8 cellular contexts compared by ENCODE assay signal in the genomic region with DNA sequence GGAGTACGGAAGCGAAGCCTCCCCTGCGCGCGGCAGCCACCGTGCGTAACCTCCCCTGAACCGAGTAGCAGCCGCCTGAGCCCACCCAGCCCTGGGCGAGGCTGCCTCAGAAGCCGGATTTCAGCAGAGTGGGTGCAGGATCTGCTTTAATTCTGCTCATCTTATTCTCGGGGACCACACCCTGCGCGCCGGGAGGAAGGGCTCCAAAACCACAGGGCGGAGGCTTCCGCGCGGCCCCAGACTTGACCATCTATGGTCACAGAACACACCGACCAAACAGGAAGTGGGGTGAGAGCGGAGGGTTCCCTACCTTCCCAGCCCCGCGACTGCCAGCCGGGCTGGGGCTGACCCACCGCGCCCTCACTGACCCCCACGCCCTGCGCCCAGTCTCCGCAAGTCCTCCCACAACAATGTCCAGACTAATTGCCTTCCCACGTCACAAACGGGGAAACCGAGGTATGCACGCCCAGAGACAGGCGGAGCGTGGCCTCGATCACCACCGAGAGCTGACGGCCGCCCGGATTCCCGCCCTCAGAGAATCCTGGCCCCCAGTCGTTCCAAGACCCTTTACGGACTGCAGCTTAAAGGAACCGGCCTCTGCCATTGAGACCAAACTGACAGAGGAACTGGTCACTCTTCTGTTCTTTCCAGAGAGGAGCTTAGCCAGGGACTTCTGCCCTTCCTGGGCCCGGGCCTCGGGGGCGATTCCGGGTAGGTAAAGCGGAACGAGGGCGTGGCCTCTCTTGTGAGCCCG. TPM values are rescaled to one million over a fixed set of nuclear protein-coding genes. Genes with fewer than 3 reads are reported as not detected.
DNase-seq lines count a peak whose midpoint lies in the region; ATAC-seq and TF ChIP-seq lines count a peak whose summit lies in the region.

No MANE protein-coding gene starts in this region.

- H3K36me3 Mint-ChIP-seq in activated CD4-positive, alpha-beta T cell treated with anti-CD3 and anti-CD28 coated beads for 36 hours (ENCODE audit: low read depth): peaks cover 32% of the 10 kb centered on the region

- H3K4me3 Mint-ChIP-seq in activated CD4-positive, alpha-beta T cell treated with anti-CD3 and anti-CD28 coated beads for 36 hours: peak overlapping the region; percentile 99

- no peak for TF ChIP-seq CTCF in AG09319 (IDR thresholded peaks at IDR 0.05; ENCODE audit: low read depth, low read length)
- no peak for TF ChIP-seq CTCF in choroid plexus epithelial cell (conservative IDR thresholded peaks at IDR 0.05; ENCODE audit: low read depth, low read length)

- no peaks in the 10 kb centered on the region for H3K9me3 Mint-ChIP-seq in activated CD4-positive, alpha-beta T cell treated with anti-CD3 and anti-CD28 coated beads for 36 hours (ENCODE audit: low read depth)

- H3K27me3 Mint-ChIP-seq in activated CD4-positive, alpha-beta T cell treated with anti-CD3 and anti-CD28 coated beads for 36 hours: no peaks in the 10 kb centered on the region

- intact Hi-C loops in activated CD4-positive, alpha-beta T cell treated with anti-CD3 and anti-CD28 coated beads for 36 hours (cut with DNase I, micrococcal nuclease): loop anchor here (1.0 to 10.0 kb wide), 13 partner anchors 19 to 822 kb away; a partner anchor contains a TSS

- DNase-seq in AG09319 (ENCODE audit: extremely low read depth, low read depth): peak; percentile 79
- peak; percentile 48 for DNase-seq in NCI-H2196 treated with DMSO at 0.1 percent for 48 hours (lab: John Stamatoyannopoulos, UW; ENCODE audit: unreplicated experiment)
- DNase-seq in activated CD4-positive, alpha-beta T cell treated with anti-CD3 and anti-CD28 coated beads for 36 hours: peak; percentile 81
- DNase-seq in choroid plexus epithelial cell (ENCODE audit: low read depth): peak; percentile 90
- DNase-seq in left lobe of liver (ENCODE audit: low spot score): peak; percentile 82
- peak; percentile 50 to 63 for DNase-seq in stimulated activated CD4-positive, alpha-beta T cell treated with anti-CD3 and anti-CD28 coated beads, Interleukin-4, amount 100 ng/mL, for 4 hours

- CTCF ChIA-PET in activated CD4-positive, alpha-beta T cell treated with anti-CD3 and anti-CD28 coated beads for 36 hours (lab: Charles Lee): interaction anchor here (0.5 to 1.8 kb wide), 7 partner anchors 9 to 742 kb away, joined by 3 to 6 read pairs (median 4); no protein-coding TSS in a partner anchor

- POLR2A ChIA-PET in activated CD4-positive, alpha-beta T cell treated with anti-CD3 and anti-CD28 coated beads for 36 hours (lab: Charles Lee): interaction anchor here (0.6 to 0.9 kb wide), 3 partner anchors 10 to 401 kb away, joined by 3 to 7 read pairs (median 6); a partner anchor contains a TSS

- H3K4me3 ChIP-seq in choroid plexus epithelial cell (ENCODE audit: low read depth, low read length): peak overlapping the region; percentile 84

- H3K4me1 Mint-ChIP-seq in activated CD4-positive, alpha-beta T cell treated with anti-CD3 and anti-CD28 coated beads for 36 hours: peaks cover 54% of the 10 kb centered on the region

- ATAC-seq in GM18867 (IDR thresholded peaks at IDR 0.05; ENCODE audit: unreplicated experiment): peak; percentile 57
- ATAC-seq in HG03066 (IDR thresholded peaks at IDR 0.05; ENCODE audit: low read depth, unreplicated experiment): peak; percentile 67
- peak; percentile 44 for ATAC-seq in activated CD4-positive, alpha-beta T cell treated with anti-CD3 and anti-CD28 coated beads for 36 hours
- ATAC-seq in left lobe of liver: peak; percentile 59

- H3K27ac Mint-ChIP-seq in activated CD4-positive, alpha-beta T cell treated with anti-CD3 and anti-CD28 coated beads for 36 hours: peak overlapping the region; percentile 99

RNA-seq across cellular contexts. Expression of a gene that starts 0.6 kb away (rescaled TPM):
- total RNA-seq in activated CD4-positive, alpha-beta T cell treated with anti-CD3 and anti-CD28 coated beads for 36 hours: 100 to 1,000 TPM; 527 to 553 TPM
- 98.9 TPM for total RNA-seq in left lobe of liver

RNA-seq across cellular contexts. Expression of a gene that starts 57.1 kb away (rescaled TPM):
- total RNA-seq in activated CD4-positive, alpha-beta T cell treated with anti-CD3 and anti-CD28 coated beads for 36 hours: 10 to 100 TPM; 75.4 to 77.4 TPM
- 14.0 TPM for total RNA-seq in left lobe of liver

Comparison
In these comparisons a context has a peak if more than half of its experiments do, and no peak if none do; other contexts are left out.
1. Peak in every context shown above with its lines: DNase-seq, ATAC-seq and H3K4me3 ChIP-seq.